ENCODE assay signal across 1 cellular context in genomic region chr7:147249956-147250355, GRCh38.
TF ChIP-seq lines count a peak whose summit lies in the region.

No MANE protein-coding gene starts in this region.

TF ChIP-seq in SK-N-SH, 30 proteins besides CTCF, POLR2A, EP300 and RAD21:
- TF ChIP-seq REST (IDR thresholded peaks at IDR 0.05; ENCODE audit: low read depth, low read length): no peak
- TF ChIP-seq MEF2A (IDR thresholded peaks at IDR 0.05; ENCODE audit: borderline replicate concordance, low read depth): no peak
- TF ChIP-seq, protein P1, sequence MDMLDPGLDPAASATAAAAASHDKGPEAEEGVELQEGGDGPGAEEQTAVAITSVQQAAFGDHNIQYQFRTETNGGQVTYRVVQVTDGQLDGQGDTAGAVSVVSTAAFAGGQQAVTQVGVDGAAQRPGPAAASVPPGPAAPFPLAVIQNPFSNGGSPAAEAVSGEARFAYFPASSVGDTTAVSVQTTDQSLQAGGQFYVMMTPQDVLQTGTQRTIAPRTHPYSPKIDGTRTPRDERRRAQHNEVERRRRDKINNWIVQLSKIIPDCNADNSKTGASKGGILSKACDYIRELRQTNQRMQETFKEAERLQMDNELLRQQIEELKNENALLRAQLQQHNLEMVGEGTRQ (IDR thresholded peaks at IDR 0.05; ENCODE audit: borderline replicate concordance, low read depth, low read length): no peak
- TF ChIP-seq GABPA (IDR thresholded peaks at IDR 0.05; ENCODE audit: low read depth): no peak
- TF ChIP-seq FOXJ3 (CRISPR knock-in tag; IDR thresholded peaks at IDR 0.05): no peak
- TF ChIP-seq SIN3A (IDR thresholded peaks at IDR 0.05; ENCODE audit: borderline replicate concordance, low read depth, low read length): no peak
- TF ChIP-seq TEAD4 (IDR thresholded peaks at IDR 0.05; ENCODE audit: borderline replicate concordance, insufficient read depth): no peak
- no peak for TF ChIP-seq ZBTB33 (IDR thresholded peaks at IDR 0.05; ENCODE audit: borderline replicate concordance, low read depth)
- TF ChIP-seq, protein P2, sequence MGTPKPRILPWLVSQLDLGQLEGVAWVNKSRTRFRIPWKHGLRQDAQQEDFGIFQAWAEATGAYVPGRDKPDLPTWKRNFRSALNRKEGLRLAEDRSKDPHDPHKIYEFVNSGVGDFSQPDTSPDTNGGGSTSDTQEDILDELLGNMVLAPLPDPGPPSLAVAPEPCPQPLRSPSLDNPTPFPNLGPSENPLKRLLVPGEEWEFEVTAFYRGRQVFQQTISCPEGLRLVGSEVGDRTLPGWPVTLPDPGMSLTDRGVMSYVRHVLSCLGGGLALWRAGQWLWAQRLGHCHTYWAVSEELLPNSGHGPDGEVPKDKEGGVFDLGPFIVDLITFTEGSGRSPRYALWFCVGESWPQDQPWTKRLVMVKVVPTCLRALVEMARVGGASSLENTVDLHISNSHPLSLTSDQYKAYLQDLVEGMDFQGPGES (IDR thresholded peaks at IDR 0.05; ENCODE audit: low read depth, low read length): no peak
- no peak for TF ChIP-seq FOSL2 (IDR thresholded peaks at IDR 0.05; ENCODE audit: borderline replicate concordance, low read depth)
